In genomic region chr2:225693259-225693658, GRCh38 we compare ENCODE assay signal across 21 cellular contexts.
"Had no signal": no experiment of that assay in that cellular context is flagged by ENCODE, and none has a peak within 500 bp of the region (broad histone marks: within the 10 kb centered on the region; RNA-seq: fewer than 3 reads in every experiment).

No MANE protein-coding gene starts in this region.

- H3K4me3 ChIP-seq: left lung, lower lobe of right lung, mucosa of descending colon, testis, transverse colon had no signal

- H3K36me3 Mint-ChIP-seq: activated naive CD4-positive, alpha-beta T cell treated with anti-CD3 and anti-CD28 coated beads, Interleukin-2, amount 50 U/mL, for 72 hours; natural killer cell treated with Interleukin-12 subunit alpha and Interleukin-12 subunit beta and Interleukin-15 and Interleukin-18, amount 100 ng/mL, for 72 hours; T-cell had no signal

- DNase-seq: activated CD4-positive, alpha-beta T cell treated with anti-CD3 and anti-CD28 coated beads for 4 hours; activated CD4-positive, alpha-beta T cell treated with anti-CD3 and anti-CD28 coated beads, Interleukin-2, amount 50 U/mL, for 4 hours; activated naive CD4-positive, alpha-beta T cell; activated T-cell treated with anti-CD3 and anti-CD28 coated beads for 4 hours; activated T-cell treated with anti-CD3 and anti-CD28 coated beads, Interleukin-2, amount 50 U/mL, for 72 hours; anterior cingulate cortex; dermis blood vessel endothelial cell; effector CD4-positive, alpha-beta T cell; left lung; lower lobe of right lung; mucosa of descending colon; posterior cingulate gyrus; right cardiac atrium; stimulated activated CD4-positive, alpha-beta T cell treated with anti-CD3 and anti-CD28 coated beads, Interleukin-2, amount 100 ng/mL, for 48 hours; stimulated activated naive CD8-positive, alpha-beta T cell treated with anti-CD3 and anti-CD28 coated beads, Interleukin-15, Interleukin-2, amounts not matched to agents 100 U/mL and 50 U/mL, for 24 hours; T-cell; testis; transverse colon had no signal

- H3K4me1 Mint-ChIP-seq: T-cell had no signal

- H3K4me1 ChIP-seq: left lung, lower lobe of right lung, testis, transverse colon had no signal

- ATAC-seq: activated naive CD4-positive, alpha-beta T cell treated with anti-CD3 and anti-CD28 coated beads, Interleukin-2, amount 50 U/mL, for 72 hours; activated T-cell treated with anti-CD3 and anti-CD28 coated beads, Interleukin-2, amount 50 U/mL, for 72 hours; left lung; lower lobe of right lung; mucosa of descending colon; natural killer cell treated with Interleukin-12 subunit alpha and Interleukin-12 subunit beta and Interleukin-15 and Interleukin-18, amount 100 ng/mL, for 72 hours; right cardiac atrium; stimulated activated naive CD8-positive, alpha-beta T cell treated with anti-CD3 and anti-CD28 coated beads, Interleukin-15, Interleukin-2, amounts not matched to agents 100 U/mL and 50 U/mL, for 24 hours; T-cell had no signal

- H3K27me3 ChIP-seq: left lung, testis, transverse colon had no signal

- H3K27ac ChIP-seq: epithelial cell of prostate, left lung, lower lobe of right lung, testis, transverse colon had no signal

- H3K9me3 Mint-ChIP-seq: activated naive CD4-positive, alpha-beta T cell treated with anti-CD3 and anti-CD28 coated beads, Interleukin-2, amount 50 U/mL, for 72 hours; activated T-cell treated with anti-CD3 and anti-CD28 coated beads, Interleukin-2, amount 50 U/mL, for 72 hours; natural killer cell treated with Interleukin-12 subunit alpha and Interleukin-12 subunit beta and Interleukin-15 and Interleukin-18, amount 100 ng/mL, for 72 hours; T-cell had no signal

- H3K4me3 Mint-ChIP-seq: activated T-cell treated with anti-CD3 and anti-CD28 coated beads, Interleukin-2, amount 50 U/mL, for 72 hours; natural killer cell treated with Interleukin-12 subunit alpha and Interleukin-12 subunit beta and Interleukin-15 and Interleukin-18, amount 100 ng/mL, for 72 hours; T-cell had no signal

- H3K36me3 ChIP-seq: left lung, lower lobe of right lung, transverse colon had no signal

- H3K27ac Mint-ChIP-seq: activated naive CD4-positive, alpha-beta T cell treated with anti-CD3 and anti-CD28 coated beads, Interleukin-2, amount 50 U/mL, for 72 hours; activated T-cell treated with anti-CD3 and anti-CD28 coated beads, Interleukin-2, amount 50 U/mL, for 72 hours; natural killer cell treated with Interleukin-12 subunit alpha and Interleukin-12 subunit beta and Interleukin-15 and Interleukin-18, amount 100 ng/mL, for 72 hours; T-cell had no signal

- H3K9me3 ChIP-seq: left lung, lower lobe of right lung, mucosa of descending colon, testis, transverse colon had no signal
